ENCODE assay signal across 23 cellular contexts in genomic region chr6:150773969-150774368, GRCh38.
DNase-seq lines count a peak whose midpoint lies in the region; FAIRE-seq and TF ChIP-seq lines count a peak whose summit lies in the region.
"Had no signal": no experiment of that assay in that cellular context is flagged by ENCODE, and none has a peak within 500 bp of the region (broad histone marks: within the 10 kb centered on the region; RNA-seq: fewer than 3 reads in every experiment).

No MANE protein-coding gene starts in this region.

- FAIRE-seq in GM12892 (lab: Jason Lieb, UNC): no peak
- FAIRE-seq: A204.1, GM12878 had no signal

- 78% methylated on average over 1 of the region's 1 CpG for WGBS in hepatocyte (ENCODE audit: low lambda C conversion rate, missing lambda C conversion rate)

- H3K4me2 ChIP-seq in hepatocyte: no peak overlapping the region
- H3K4me2 ChIP-seq: BLaER1 had no signal

- no peak overlapping the region for H3K4me3 ChIP-seq in HEK293 (ENCODE audit: low read depth, low read length)
- peak overlapping the region; percentile 5 for H3K4me3 ChIP-seq in hepatocyte
- H3K4me3 ChIP-seq: BLaER1, GM12878 had no signal

- no peaks in the 10 kb centered on the region for H3K79me2 ChIP-seq in hepatocyte

- H3K27ac ChIP-seq in HEK293 (ENCODE audit: extremely low read depth, low read depth, low read length) (no peak overlapping the region), hepatocyte (no peak overlapping the region)
- H3K27ac ChIP-seq: BLaER1 had no signal

- DNase-seq in hepatocyte (ENCODE audit: low spot score) (no peak), NCI-H510A (lab: John Stamatoyannopoulos, UW) (no peak), GM12892 (ENCODE audit: insufficient read length) (no peak)
- DNase-seq in effector CD8-positive, alpha-beta T cell (lab: John Stamatoyannopoulos, UW): no peak
- DNase-seq: 8988T; ACHN; BE2C; C1 segment of cervical spinal cord; CD4-positive, alpha-beta memory T cell; CD4-positive, CD25-positive, alpha-beta regulatory T cell; CD8-positive, alpha-beta memory T cell; COR-L47; DMS 273 treated with DMSO at 0.1 percent for 48 hours; DMS153; DMS53; DMS79; DND-41; EL; GDM1 had no signal

- CTCF ChIA-PET in HEK293 (lab: Yijun Ruan, JAX): interaction anchor here (0.6 to 0.9 kb wide), 2 partner anchors 47 to 1477 kb away, joined by 3 read pairs; no protein-coding TSS in a partner anchor

- H3K36me3 ChIP-seq in HEK293 (ENCODE audit: control insufficient read depth in 2 of 2, insufficient read depth in 1 of 2, low read length in 2 of 2): peaks cover 0 to 3% of the 10 kb centered on the region in 2 experiments; a peak in 1 of 3 replicates
- H3K36me3 ChIP-seq in hepatocyte (replicated peaks; ENCODE audit: insufficient read depth, low read depth): no peaks in the 10 kb centered on the region
- H3K36me3 ChIP-seq: BE2C, BLaER1 had no signal

- POLR2A ChIA-PET in HEK293 (lab: Yijun Ruan, JAX): no interaction called here

- H3K4me1 ChIP-seq in HEK293 (ENCODE audit: control insufficient read depth, insufficient read depth, low read length) (no peaks in the 10 kb centered on the region), hepatocyte (ENCODE audit: insufficient read depth) (peaks cover 3% of the 10 kb centered on the region)
- H3K4me1 ChIP-seq: BE2C, BLaER1 had no signal

- H3K9me3 ChIP-seq in HEK293 (ENCODE audit: control insufficient read depth, insufficient read depth, low read depth, low read length) (peaks cover 2% of the 10 kb centered on the region; the same call in 1 of the 2 replicates), hepatocyte (ENCODE audit: low read depth) (peaks cover 9% of the 10 kb centered on the region)
- H3K9me3 ChIP-seq: BE2C had no signal

- H2AFZ ChIP-seq in hepatocyte: no peak overlapping the region

- H3K9me2 ChIP-seq in hepatocyte (replicated peaks; ENCODE audit: insufficient read depth): no peaks in the 10 kb centered on the region

- TF ChIP-seq POLR2A in GM12892 (IDR thresholded peaks at IDR 0.05; ENCODE audit: low read depth, low read length): no peak

- H4K20me1 ChIP-seq in hepatocyte (ENCODE audit: insufficient read depth, poor library complexity, severe bottlenecking): no peaks in the 10 kb centered on the region
- H4K20me1 ChIP-seq: BLaER1 had no signal

- H3K27me3 ChIP-seq in hepatocyte: no peaks in the 10 kb centered on the region
- H3K27me3 ChIP-seq: BE2C, BLaER1 had no signal

- TF ChIP-seq CTCF in HEK293 (tag by site-specific recombination; IDR thresholded peaks at IDR 0.05) (no peak), hepatocyte (IDR thresholded peaks at IDR 0.05; ENCODE audit: poor library complexity) (no peak)

TF ChIP-seq in HEK293, 187 proteins besides CTCF, POLR2A, EP300 and RAD21:
- TF ChIP-seq ZNF677 (tag by site-specific recombination; IDR thresholded peaks at IDR 0.05): no peak
- TF ChIP-seq SETDB1 (IDR thresholded peaks at IDR 0.05; ENCODE audit: insufficient read length, low read length): peak; percentile 93
- TF ChIP-seq, protein P1, sequence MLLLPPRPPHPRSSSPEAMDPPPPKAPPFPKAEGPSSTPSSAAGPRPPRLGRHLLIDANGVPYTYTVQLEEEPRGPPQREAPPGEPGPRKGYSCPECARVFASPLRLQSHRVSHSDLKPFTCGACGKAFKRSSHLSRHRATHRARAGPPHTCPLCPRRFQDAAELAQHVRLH (tag by site-specific recombination; IDR thresholded peaks at IDR 0.05): 0 out of 2 replicates have a peak, but pooled peaks have one; percentile 42
